Comparison of ENCODE assay signal across 1 cellular context in genomic region chr14:95935228-95935822, GRCh38.
A peak's percentile ranks its signal among the peaks of the same experiment; 100 is the strongest.
TF ChIP-seq lines count a peak whose summit lies in the region.

No MANE protein-coding gene starts in this region.

TF ChIP-seq in K562, 482 proteins besides CTCF, POLR2A, EP300 and RAD21 (continued from another document):
- TF ChIP-seq, protein P1, sequence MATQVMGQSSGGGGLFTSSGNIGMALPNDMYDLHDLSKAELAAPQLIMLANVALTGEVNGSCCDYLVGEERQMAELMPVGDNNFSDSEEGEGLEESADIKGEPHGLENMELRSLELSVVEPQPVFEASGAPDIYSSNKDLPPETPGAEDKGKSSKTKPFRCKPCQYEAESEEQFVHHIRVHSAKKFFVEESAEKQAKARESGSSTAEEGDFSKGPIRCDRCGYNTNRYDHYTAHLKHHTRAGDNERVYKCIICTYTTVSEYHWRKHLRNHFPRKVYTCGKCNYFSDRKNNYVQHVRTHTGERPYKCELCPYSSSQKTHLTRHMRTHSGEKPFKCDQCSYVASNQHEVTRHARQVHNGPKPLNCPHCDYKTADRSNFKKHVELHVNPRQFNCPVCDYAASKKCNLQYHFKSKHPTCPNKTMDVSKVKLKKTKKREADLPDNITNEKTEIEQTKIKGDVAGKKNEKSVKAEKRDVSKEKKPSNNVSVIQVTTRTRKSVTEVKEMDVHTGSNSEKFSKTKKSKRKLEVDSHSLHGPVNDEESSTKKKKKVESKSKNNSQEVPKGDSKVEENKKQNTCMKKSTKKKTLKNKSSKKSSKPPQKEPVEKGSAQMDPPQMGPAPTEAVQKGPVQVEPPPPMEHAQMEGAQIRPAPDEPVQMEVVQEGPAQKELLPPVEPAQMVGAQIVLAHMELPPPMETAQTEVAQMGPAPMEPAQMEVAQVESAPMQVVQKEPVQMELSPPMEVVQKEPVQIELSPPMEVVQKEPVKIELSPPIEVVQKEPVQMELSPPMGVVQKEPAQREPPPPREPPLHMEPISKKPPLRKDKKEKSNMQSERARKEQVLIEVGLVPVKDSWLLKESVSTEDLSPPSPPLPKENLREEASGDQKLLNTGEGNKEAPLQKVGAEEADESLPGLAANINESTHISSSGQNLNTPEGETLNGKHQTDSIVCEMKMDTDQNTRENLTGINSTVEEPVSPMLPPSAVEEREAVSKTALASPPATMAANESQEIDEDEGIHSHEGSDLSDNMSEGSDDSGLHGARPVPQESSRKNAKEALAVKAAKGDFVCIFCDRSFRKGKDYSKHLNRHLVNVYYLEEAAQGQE (CRISPR knock-in tag; IDR thresholded peaks at IDR 0.05; ENCODE audit: low read depth), result peak; percentile 91
